Comparison of ENCODE assay signal across 24 cellular contexts in the genomic region with DNA sequence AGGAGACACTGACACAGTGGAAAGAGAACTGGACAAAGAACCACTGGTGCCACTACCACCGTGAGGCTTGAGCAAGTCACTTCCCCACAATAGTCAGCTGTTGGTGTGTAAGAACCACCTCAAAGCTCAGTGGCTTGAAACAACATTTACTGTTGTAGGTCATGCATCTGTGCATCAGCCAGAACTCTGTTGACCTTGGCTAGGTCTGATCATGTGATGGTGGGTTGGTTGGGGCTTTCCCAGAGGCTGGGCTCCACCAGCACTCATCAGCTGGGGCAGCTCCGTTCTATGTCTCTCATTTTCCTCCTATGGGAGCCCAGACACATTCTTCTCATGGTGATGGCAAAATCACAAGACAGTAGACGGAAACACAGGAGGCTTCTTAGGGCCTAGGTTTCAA. TPM values are rescaled to one million over a fixed set of nuclear protein-coding genes. Genes with fewer than 3 reads are reported as not detected.
DNase-seq lines count a peak whose midpoint lies in the region; ATAC-seq and TF ChIP-seq lines count a peak whose summit lies in the region.
"Had no signal": no experiment of that assay in that cellular context is flagged by ENCODE, and none has a peak within 500 bp of the region (broad histone marks: within the 10 kb centered on the region; RNA-seq: fewer than 3 reads in every experiment).

No MANE protein-coding gene starts in this region.

- ATAC-seq in GM19023 (IDR thresholded peaks at IDR 0.05; ENCODE audit: unreplicated experiment) (peak; percentile 60), T-cell (replicated peaks in 1 of 4) (no peak)
- ATAC-seq: body of pancreas; CD8-positive, alpha-beta T cell; effector memory CD8-positive, alpha-beta T cell had no signal

- H3K9ac ChIP-seq in KMS-11 = no peak overlapping the region
- H3K9ac ChIP-seq: neural progenitor cell had no signal

- H3K4me1 ChIP-seq in KMS-11 (ENCODE audit: low read depth, poor library complexity, severe bottlenecking) = peaks cover 42% of the 10 kb centered on the region
- H3K4me1 ChIP-seq: body of pancreas, neural progenitor cell, prostate gland, stomach, transverse colon had no signal

- no peaks in the 10 kb centered on the region for H3K36me3 ChIP-seq in KMS-11 (ENCODE audit: insufficient read depth)
- H3K36me3 ChIP-seq: neural progenitor cell, prostate gland, stomach, transverse colon had no signal

- peaks cover 12% of the 10 kb centered on the region for H3K36me3 Mint-ChIP-seq in T-cell
- H3K36me3 Mint-ChIP-seq: neural progenitor cell had no signal

- POLR2A ChIA-PET in GM10248 (lab: Yijun Ruan, JAX) (no interaction called here), T-cell (lab: Charles Lee) (no interaction called here)

- no peaks in the 10 kb centered on the region for H4K20me1 ChIP-seq in KMS-11 (ENCODE audit: insufficient read depth)

- H3K27ac Mint-ChIP-seq in T-cell = no peak overlapping the region
- H3K27ac Mint-ChIP-seq: activated naive CD8-positive, alpha-beta T cell treated with anti-CD3 and anti-CD28 coated beads, Interleukin-2, amount 10 ng/mL, durations not matched to agents 7 days and 5 days; CD8-positive, alpha-beta T cell; effector memory CD8-positive, alpha-beta T cell; H9; neural progenitor cell had no signal

- peak; percentile 41 for DNase-seq in GM10248 (ENCODE audit: extremely low spot score)
- DNase-seq in kidney tubule cell (ENCODE audit: low spot score) = peak; percentile 44
- no peak for DNase-seq in activated naive CD4-positive, alpha-beta T cell treated with Interleukin-2 at 50 U/mL for 16 hours
- no peak for DNase-seq in kidney glomerular epithelial cell (lab: John Stamatoyannopoulos, UW)
- no peak for DNase-seq in iPS-NIHi11 (ENCODE audit: low spot score)
- no peak for DNase-seq in T-cell
- DNase-seq: activated CD4-positive, CD25-positive, alpha-beta regulatory T cell treated with anti-CD3 and anti-CD28 coated beads, Interleukin-2, amount 50 U/mL, for 72 hours; activated naive CD8-positive, alpha-beta T cell treated with anti-CD3 and anti-CD28 coated beads, Interleukin-2, amount 10 ng/mL, durations not matched to agents 7 days and 5 days; body of pancreas; CD8-positive, alpha-beta T cell; DMS79 treated with DMSO at 0.1 percent for 48 hours; effector memory CD8-positive, alpha-beta T cell; H9; NCI-H1105 treated with DMSO at 0.1 percent for 48 hours; NCI-H2081 treated with DMSO at 0.1 percent for 48 hours; NCI-H446; NK-92 treated with Interleukin-12 subunit alpha and Interleukin-12 subunit beta, amount 100 ng/mL, for 24 hours; RPMI8226; stomach; transverse colon had no signal

- H3K4me3 ChIP-seq in KMS-11 (IDR thresholded peaks at IDR 0.05; ENCODE audit: insufficient read depth, low read depth, low read length) = no peak overlapping the region
- H3K4me3 ChIP-seq: body of pancreas, neural progenitor cell, prostate gland, stomach, transverse colon had no signal

- H3K27me3 Mint-ChIP-seq in T-cell = no peaks in the 10 kb centered on the region
- H3K27me3 Mint-ChIP-seq: activated naive CD8-positive, alpha-beta T cell treated with anti-CD3 and anti-CD28 coated beads, Interleukin-2, amount 10 ng/mL, durations not matched to agents 7 days and 5 days had no signal

- H3K9me3 Mint-ChIP-seq in T-cell = peaks cover 0 to 4% (median 0%) of the 10 kb centered on the region in 3 donors
- H3K9me3 Mint-ChIP-seq: effector memory CD8-positive, alpha-beta T cell; neural progenitor cell had no signal

- H3K4me3 Mint-ChIP-seq in T-cell = no peak overlapping the region
- H3K4me3 Mint-ChIP-seq: activated naive CD8-positive, alpha-beta T cell treated with anti-CD3 and anti-CD28 coated beads, Interleukin-2, amount 10 ng/mL, durations not matched to agents 7 days and 5 days; CD8-positive, alpha-beta T cell; effector memory CD8-positive, alpha-beta T cell; H9; neural progenitor cell had no signal

- no peaks in the 10 kb centered on the region for H3K27me3 ChIP-seq in KMS-11 (ENCODE audit: insufficient read depth, low read depth)
- H3K27me3 ChIP-seq: body of pancreas, neural progenitor cell, stomach, transverse colon had no signal

- CTCF ChIA-PET in GM10248 (lab: Yijun Ruan, JAX) (no interaction called here), T-cell (lab: Charles Lee) (no interaction called here)

- TF ChIP-seq CTCF in GM10248 (IDR thresholded peaks at IDR 0.05; ENCODE audit: control extremely low read depth, extremely low read depth, low read depth, missing control alignments) (no peak), KMS-11 (conservative IDR thresholded peaks at IDR 0.05; ENCODE audit: low read depth, low read length) (no peak)

- H3K4me2 ChIP-seq in KMS-11 = peak overlapping the region; percentile 62
- H3K4me2 ChIP-seq: neural progenitor cell had no signal

- H3K4me1 Mint-ChIP-seq in T-cell = no peaks in the 10 kb centered on the region
- H3K4me1 Mint-ChIP-seq: activated naive CD8-positive, alpha-beta T cell treated with anti-CD3 and anti-CD28 coated beads, Interleukin-2, amount 10 ng/mL, durations not matched to agents 7 days and 5 days; neural progenitor cell had no signal

- H3K27ac ChIP-seq in KMS-11 = peak overlapping the region; percentile 56
- H3K27ac ChIP-seq: body of pancreas, neural progenitor cell, prostate gland, stomach, transverse colon had no signal

- no peaks in the 10 kb centered on the region for H3K79me2 ChIP-seq in KMS-11 (ENCODE audit: insufficient read depth, low read depth)

- H2AFZ ChIP-seq in KMS-11 (ENCODE audit: low read depth) = peak overlapping the region; percentile 11; the same call in 1 of the 2 replicates
- H2AFZ ChIP-seq: neural progenitor cell had no signal

RNA-seq across cellular contexts. Expression of a gene that starts 42.8 kb away (rescaled TPM):
- 100 to 1,000 TPM; 106 to 142 (median 127) TPM for total RNA-seq in T-cell

Comparison
In these comparisons a context has a peak if more than half of its experiments do, and no peak if none do; other contexts are left out.
1. DNase-seq: peak in GM10248 (single experiment) and kidney tubule cell (single experiment); none in activated naive CD4-positive, alpha-beta T cell treated with Interleukin-2 at 50 U/mL for 16 hours (single experiment), kidney glomerular epithelial cell (single experiment), iPS-NIHi11 (single experiment) and T-cell (0 of 34).